ENCODE assay signal across 17 cellular contexts in genomic region chr5:34924462-34924765, GRCh38. TPM values are rescaled to one million over a fixed set of nuclear protein-coding genes. Genes with fewer than 3 reads are reported as not detected.
DNase-seq lines count a peak whose midpoint lies in the region; ATAC-seq and TF ChIP-seq lines count a peak whose summit lies in the region.
"Had no signal": no experiment of that assay in that cellular context is flagged by ENCODE, and none has a peak within 500 bp of the region (broad histone marks: within the 10 kb centered on the region; RNA-seq: fewer than 3 reads in every experiment).

No MANE protein-coding gene starts in this region.

- H3K27me3 ChIP-seq in SK-N-SH (ENCODE audit: insufficient read depth) (no peaks in the 10 kb centered on the region), Caco-2 (replicated peaks; ENCODE audit: control insufficient read depth, insufficient read depth, low read length) (no peaks in the 10 kb centered on the region), mesenchymal stem cell (ENCODE audit: control insufficient read depth in 1 of 2, insufficient read depth in 1 of 2, low read length in 2 of 2) (no peaks in the 10 kb centered on the region), neural progenitor cell (no peaks in the 10 kb centered on the region)
- H3K27me3 ChIP-seq: heart left ventricle, right lobe of liver had no signal

- H3K4ac ChIP-seq in mesenchymal stem cell (ENCODE audit: low read depth in 1 of 2, low read length in 2 of 2), result no peak overlapping the region

- no peak overlapping the region for H2BK5ac ChIP-seq in mesenchymal stem cell (ENCODE audit: low read depth, low read length, poor library complexity, severe bottlenecking)

- no peaks in the 10 kb centered on the region for H3K9me3 Mint-ChIP-seq in Caco-2 (ENCODE audit: unreplicated experiment)
- H3K9me3 Mint-ChIP-seq in activated T-helper 1 cell treated with anti-CD3 and anti-CD28 coated beads, Interleukin-12 subunit alpha, Interleukin-12 subunit beta, Interleukin-2, Interleukin-4 antibody, amounts not matched to agents 30 ng/mL and 10 ng/mL and 1 ng/mL, durations not matched to agents 14 hours and 24 hours and 36 hours, result no peaks in the 10 kb centered on the region
- H3K9me3 Mint-ChIP-seq in neural progenitor cell, result no peaks in the 10 kb centered on the region

- no peak overlapping the region for H3K23ac ChIP-seq in mesenchymal stem cell (ENCODE audit: low read length in 2 of 2)

- H3K4me1 Mint-ChIP-seq in Caco-2 (ENCODE audit: low read depth, unreplicated experiment), result peaks cover 8% of the 10 kb centered on the region
- peaks cover 41% of the 10 kb centered on the region for H3K4me1 Mint-ChIP-seq in activated T-helper 1 cell treated with anti-CD3 and anti-CD28 coated beads, Interleukin-12 subunit alpha, Interleukin-12 subunit beta, Interleukin-2, Interleukin-4 antibody, amounts not matched to agents 30 ng/mL and 10 ng/mL and 1 ng/mL, durations not matched to agents 14 hours and 24 hours and 36 hours (ENCODE audit: low read depth)
- peaks cover 6% of the 10 kb centered on the region for H3K4me1 Mint-ChIP-seq in neural progenitor cell

- TF ChIP-seq RAD21 in SK-N-SH (IDR thresholded peaks at IDR 0.05; ENCODE audit: low read length), result no peak

- peaks cover 67 to 72% of the 10 kb centered on the region in 2 experiments for H3K36me3 ChIP-seq in SK-N-SH (replicated peaks in 1 of 2; ENCODE audit: control insufficient read depth in 1 of 2, insufficient read depth in 2 of 2, low read length in 1 of 2)
- H3K36me3 ChIP-seq in Caco-2 (ENCODE audit: control insufficient read depth, insufficient read depth, low read length), result no peaks in the 10 kb centered on the region
- H3K36me3 ChIP-seq in mesenchymal stem cell (ENCODE audit: control insufficient read depth in 1 of 2, insufficient read depth in 2 of 2, low read depth in 1 of 2, low read length in 2 of 2), result peaks cover 11 to 79% of the 10 kb centered on the region in 2 experiments
- peaks cover 44% of the 10 kb centered on the region for H3K36me3 ChIP-seq in neural progenitor cell

- H2AK5ac ChIP-seq in mesenchymal stem cell (ENCODE audit: low read length, severe bottlenecking), result no peak overlapping the region

- H4K20me1 ChIP-seq in SK-N-SH (ENCODE audit: insufficient read depth) (no peaks in the 10 kb centered on the region), neural progenitor cell (ENCODE audit: low read depth) (peaks cover 5% of the 10 kb centered on the region)

- H3K4me3 Mint-ChIP-seq in Caco-2 (ENCODE audit: unreplicated experiment) (no peak overlapping the region), neural progenitor cell (no peak overlapping the region)
- H3K4me3 Mint-ChIP-seq in activated T-helper 1 cell treated with anti-CD3 and anti-CD28 coated beads, Interleukin-12 subunit alpha, Interleukin-12 subunit beta, Interleukin-2, Interleukin-4 antibody, amounts not matched to agents 30 ng/mL and 10 ng/mL and 1 ng/mL, durations not matched to agents 14 hours and 24 hours and 36 hours, result peak overlapping the region; percentile 30
- H3K4me3 Mint-ChIP-seq: T-helper 17 cell had no signal

- POLR2A ChIA-PET in SK-N-SH (lab: Yijun Ruan, JAX), result interaction anchor here (2.1 kb wide), 1 partner anchor 9 kb away, joined by 8 read pairs; the partner anchor contains the start of genes BRIX1 and RAD1
- POLR2A ChIA-PET in Caco-2 (lab: Charles Lee), result no interaction called here

- peak overlapping the region; percentile 36 for H3K27ac Mint-ChIP-seq in Caco-2 (ENCODE audit: unreplicated experiment)
- H3K27ac Mint-ChIP-seq in activated T-helper 1 cell treated with anti-CD3 and anti-CD28 coated beads, Interleukin-12 subunit alpha, Interleukin-12 subunit beta, Interleukin-2, Interleukin-4 antibody, amounts not matched to agents 30 ng/mL and 10 ng/mL and 1 ng/mL, durations not matched to agents 14 hours and 24 hours and 36 hours, result no peak overlapping the region
- no peak overlapping the region for H3K27ac Mint-ChIP-seq in neural progenitor cell

- no peak overlapping the region for H4K8ac ChIP-seq in mesenchymal stem cell (ENCODE audit: low read length)

- H3K4me2 ChIP-seq in SK-N-SH (peak overlapping the region; percentile 13; the same call in 1 of the 2 replicates), mesenchymal stem cell (ENCODE audit: low read length, poor library complexity, severe bottlenecking) (no peak overlapping the region), neural progenitor cell (no peak overlapping the region)

- intact Hi-C loops in Caco-2 (cut with micrococcal nuclease; ENCODE audit: unreplicated experiment), result no loop called here
- intact Hi-C loops in activated T-helper 1 cell treated with anti-CD3 and anti-CD28 coated beads, Interleukin-12 subunit alpha, Interleukin-12 subunit beta, Interleukin-2, Interleukin-4 antibody, amounts not matched to agents 30 ng/mL and 10 ng/mL and 1 ng/mL, durations not matched to agents 14 hours and 24 hours and 36 hours (cut with micrococcal nuclease), result loop anchor here (1.0 to 10.0 kb wide), 4 partner anchors 9 to 980 kb away; partner anchors contain the start of genes BRIX1, IL7R and RAD1

- CTCF ChIA-PET in SK-N-SH (lab: Yijun Ruan, JAX), result no interaction called here
- CTCF ChIA-PET in Caco-2 (lab: Charles Lee), result no interaction called here

- H3K27ac ChIP-seq in SK-N-SH (ENCODE audit: low read depth in 2 of 2, low read length in 1 of 2) (peak overlapping the region; percentile 31 to 74; a peak in 2 of 4 replicates), mesenchymal stem cell (ENCODE audit: low read length, poor library complexity, severe bottlenecking) (no peak overlapping the region), neural progenitor cell (no peak overlapping the region)
- H3K27ac ChIP-seq: right lobe of liver had no signal

- H3K4me3 ChIP-seq in SK-N-SH (ENCODE audit: low read depth in 2 of 2, low read length in 1 of 2), result no peak overlapping the region
- H3K4me3 ChIP-seq in Caco-2 (ENCODE audit: low read depth, low read length), result no peak overlapping the region
- H3K4me3 ChIP-seq in mesenchymal stem cell (ENCODE audit: insufficient read depth in 1 of 2, low read depth in 1 of 2, low read length in 2 of 2), result no peak overlapping the region
- no peak overlapping the region for H3K4me3 ChIP-seq in neural progenitor cell
- H3K4me3 ChIP-seq: heart left ventricle, right lobe of liver had no signal

- no peaks in the 10 kb centered on the region for H3K9me2 ChIP-seq in SK-N-SH

- H3K9me3 ChIP-seq in SK-N-SH (no peaks in the 10 kb centered on the region), Caco-2 (no peaks in the 10 kb centered on the region), mesenchymal stem cell (ENCODE audit: control insufficient read depth, low read length) (no peaks in the 10 kb centered on the region), neural progenitor cell (ENCODE audit: low read depth) (no peaks in the 10 kb centered on the region)
- H3K9me3 ChIP-seq: heart left ventricle, right lobe of liver had no signal

- H4K91ac ChIP-seq in mesenchymal stem cell (ENCODE audit: low read length), result no peak overlapping the region

- H3K79me1 ChIP-seq in mesenchymal stem cell (replicated peaks; ENCODE audit: low read length, poor library complexity, severe bottlenecking), result peaks cover 2% of the 10 kb centered on the region

- no peak overlapping the region for H3K14ac ChIP-seq in mesenchymal stem cell (ENCODE audit: low read length in 2 of 2)

- H3F3A ChIP-seq in SK-N-SH (replicated peaks; ENCODE audit: insufficient read depth), result peaks cover 63% of the 10 kb centered on the region
- peaks cover 57% of the 10 kb centered on the region for H3F3A ChIP-seq in neural progenitor cell (ENCODE audit: low read depth)

- peaks cover 34% of the 10 kb centered on the region for H3K79me2 ChIP-seq in SK-N-SH (ENCODE audit: insufficient read depth)
- peaks cover 26% of the 10 kb centered on the region for H3K79me2 ChIP-seq in neural progenitor cell (ENCODE audit: low read depth)

- H3K27me3 Mint-ChIP-seq in Caco-2 (ENCODE audit: insufficient read depth, unreplicated experiment) (no peaks in the 10 kb centered on the region), neural progenitor cell (ENCODE audit: insufficient read depth, low read depth) (peaks cover 4% of the 10 kb centered on the region)
- no peaks in the 10 kb centered on the region for H3K27me3 Mint-ChIP-seq in activated T-helper 1 cell treated with anti-CD3 and anti-CD28 coated beads, Interleukin-12 subunit alpha, Interleukin-12 subunit beta, Interleukin-2, Interleukin-4 antibody, amounts not matched to agents 30 ng/mL and 10 ng/mL and 1 ng/mL, durations not matched to agents 14 hours and 24 hours and 36 hours (ENCODE audit: insufficient read depth)
- H3K27me3 Mint-ChIP-seq: T-helper 17 cell had no signal

- H2BK15ac ChIP-seq in mesenchymal stem cell (ENCODE audit: low read depth, poor library complexity, severe bottlenecking), result no peak overlapping the region

- BruUV-seq in Caco-2 (replicated peaks; lab: Mats Ljungman, UMichigan), result no TSS peak

- no peak overlapping the region for H3K18ac ChIP-seq in mesenchymal stem cell (ENCODE audit: low read depth in 1 of 2, low read length in 2 of 2)

- no peak for TF ChIP-seq EP300 in SK-N-SH (IDR thresholded peaks at IDR 0.05; ENCODE audit: borderline replicate concordance in 1 of 2, low read depth in 1 of 2, low read length in 1 of 2)

- H2BK12ac ChIP-seq in mesenchymal stem cell (ENCODE audit: low read length in 2 of 2), result no peak overlapping the region

- no peak for DNase-seq in SK-N-SH
- DNase-seq in Caco-2, result no peak
- no peak for DNase-seq in activated T-helper 1 cell treated with anti-CD3 and anti-CD28 coated beads, Interleukin-12 subunit alpha, Interleukin-12 subunit beta, Interleukin-2, Interleukin-4 antibody, amounts not matched to agents 30 ng/mL and 10 ng/mL and 1 ng/mL, durations not matched to agents 14 hours and 24 hours and 36 hours (ENCODE audit: low spot score)
- no peak for DNase-seq in mesenchymal stem cell
- no peak for DNase-seq in NCI-H2196 treated with DMSO at 0.1 percent for 48 hours (lab: John Stamatoyannopoulos, UW; ENCODE audit: unreplicated experiment)
- DNase-seq in neural progenitor cell (ENCODE audit: low spot score), result no peak
- DNase-seq: activated CD8-positive, alpha-beta memory T cell treated with anti-CD3 and anti-CD28 coated beads for 24 hours; heart left ventricle; left ventricle myocardium superior; NCI-H1105; NCI-H2107; NCI-H524; right lobe of liver; T-helper 17 cell had no signal

- H3K36me3 Mint-ChIP-seq in Caco-2 (ENCODE audit: insufficient read depth, unreplicated experiment) (peaks cover 91% of the 10 kb centered on the region), neural progenitor cell (peaks cover 19% of the 10 kb centered on the region)
- H3K36me3 Mint-ChIP-seq in activated T-helper 1 cell treated with anti-CD3 and anti-CD28 coated beads, Interleukin-12 subunit alpha, Interleukin-12 subunit beta, Interleukin-2, Interleukin-4 antibody, amounts not matched to agents 30 ng/mL and 10 ng/mL and 1 ng/mL, durations not matched to agents 14 hours and 24 hours and 36 hours (ENCODE audit: low read depth), result peaks cover 41% of the 10 kb centered on the region

- no peak overlapping the region for H2BK120ac ChIP-seq in mesenchymal stem cell (ENCODE audit: low read depth, low read length)

- no peak for TF ChIP-seq CTCF in SK-N-SH (IDR thresholded peaks at IDR 0.05)
- no peak for TF ChIP-seq CTCF in Caco-2 (IDR thresholded peaks at IDR 0.05; ENCODE audit: insufficient read depth in 1 of 2, low read depth in 1 of 2, low read length in 1 of 2, severe bottlenecking in 1 of 2, unreplicated experiment in 1 of 2)
- no peak for TF ChIP-seq CTCF in neural progenitor cell (IDR thresholded peaks at IDR 0.05)

- H2AFZ ChIP-seq in SK-N-SH (ENCODE audit: low read depth) (no peak overlapping the region), mesenchymal stem cell (ENCODE audit: low read depth, low read length) (no peak overlapping the region), neural progenitor cell (replicated peaks) (no peak overlapping the region)

- no peak overlapping the region for H3K9ac ChIP-seq in SK-N-SH
- H3K9ac ChIP-seq in mesenchymal stem cell (ENCODE audit: low read length), result peak overlapping the region; percentile 49
- no peak overlapping the region for H3K9ac ChIP-seq in neural progenitor cell

- ATAC-seq in SK-N-SH treated with all-trans-retinoic acid at 6 μM for 48 hours (no peak), GM19395 (IDR thresholded peaks at IDR 0.05; ENCODE audit: unreplicated experiment) (no peak)
- ATAC-seq: Right ventricle myocardium inferior had no signal

- H3K4me1 ChIP-seq in SK-N-SH (ENCODE audit: control insufficient read depth in 1 of 2, insufficient read depth in 2 of 2, low read depth in 1 of 2, low read length in 1 of 2), result peaks cover 0 to 13% of the 10 kb centered on the region in 2 experiments; a peak in 3 of 4 replicates
- H3K4me1 ChIP-seq in Caco-2, result peaks cover 19% of the 10 kb centered on the region; the same call in 1 of the 2 replicates
- H3K4me1 ChIP-seq in mesenchymal stem cell (ENCODE audit: control insufficient read depth, insufficient read depth, low read depth, low read length), result peaks cover 5% of the 10 kb centered on the region
- H3K4me1 ChIP-seq in neural progenitor cell, result peaks cover 4% of the 10 kb centered on the region

RNA-seq across cellular contexts. Expression of gene DNAJC21, which starts 4.9 kb away (rescaled TPM):
- polyA plus RNA-seq in SK-N-SH (2012; rRNA removed), result 8.8 and 9.7 TPM in 2 replicates
- 14.3 and 25.5 TPM in 2 replicates for polyA plus RNA-seq in SK-N-SH (2012; cell fraction: cytosol; rRNA removed)
- polyA plus RNA-seq in SK-N-SH (2012; cell fraction: nucleus; rRNA removed), result 3.8 and 7.4 TPM in 2 replicates
- total RNA-seq in Caco-2 (2022), result 62.3 and 66.0 TPM in 2 replicates
- 64.0 and 67.8 TPM in 2 replicates for total RNA-seq in activated T-helper 1 cell treated with anti-CD3 and anti-CD28 coated beads, Interleukin-12 subunit alpha, Interleukin-12 subunit beta, Interleukin-2, Interleukin-4 antibody, amounts not matched to agents 30 ng/mL and 10 ng/mL and 1 ng/mL, durations not matched to agents 14 hours and 24 hours and 36 hours
- polyA plus RNA-seq in mesenchymal stem cell (2013, experiment 1 of 2), result 44.8 TPM
- 43.8 TPM for polyA plus RNA-seq in mesenchymal stem cell (2013, experiment 2 of 2)
- 33.9 and 52.8 TPM in 2 replicates for total RNA-seq in neural progenitor cell (ENCODE audit: low replicate concordance)

RNA-seq across cellular contexts. Expression of gene BRIX1, which starts 8.9 kb away (rescaled TPM):
- polyA plus RNA-seq in SK-N-SH (2012; rRNA removed), result 18.4 and 22.9 TPM in 2 replicates
- 30.4 and 43.9 TPM in 2 replicates for polyA plus RNA-seq in SK-N-SH (2012; cell fraction: cytosol; rRNA removed)
- polyA plus RNA-seq in SK-N-SH (2012; cell fraction: nucleus; rRNA removed), result 4.8 and 13.1 TPM in 2 replicates
- total RNA-seq in Caco-2 (2022) (56.5 and 61.1 TPM in 2 replicates), neural progenitor cell (ENCODE audit: low replicate concordance) (53.3 and 61.2 TPM in 2 replicates)
- 110 TPM in 2 replicates for total RNA-seq in activated T-helper 1 cell treated with anti-CD3 and anti-CD28 coated beads, Interleukin-12 subunit alpha, Interleukin-12 subunit beta, Interleukin-2, Interleukin-4 antibody, amounts not matched to agents 30 ng/mL and 10 ng/mL and 1 ng/mL, durations not matched to agents 14 hours and 24 hours and 36 hours
- polyA plus RNA-seq in mesenchymal stem cell (2013, experiment 1 of 2), result 25.6 TPM
- polyA plus RNA-seq in mesenchymal stem cell (2013, experiment 2 of 2), result 24.6 TPM

RNA-seq across cellular contexts. Expression of gene RAD1, which starts 9.1 kb away (rescaled TPM):
- polyA plus RNA-seq in SK-N-SH (2012; rRNA removed), result 18.2 and 21.2 TPM in 2 replicates
- polyA plus RNA-seq in SK-N-SH (2012; cell fraction: cytosol; rRNA removed), result 17.7 and 22.3 TPM in 2 replicates
- polyA plus RNA-seq in SK-N-SH (2012; cell fraction: nucleus; rRNA removed), result 13.7 and 19.5 TPM in 2 replicates
- total RNA-seq in Caco-2 (2022) (29.1 and 34.4 TPM in 2 replicates), neural progenitor cell (ENCODE audit: low replicate concordance) (39.0 and 40.6 TPM in 2 replicates)
- 45.7 and 47.1 TPM in 2 replicates for total RNA-seq in activated T-helper 1 cell treated with anti-CD3 and anti-CD28 coated beads, Interleukin-12 subunit alpha, Interleukin-12 subunit beta, Interleukin-2, Interleukin-4 antibody, amounts not matched to agents 30 ng/mL and 10 ng/mL and 1 ng/mL, durations not matched to agents 14 hours and 24 hours and 36 hours
- polyA plus RNA-seq in mesenchymal stem cell (2013, experiment 1 of 2), result 26.1 TPM
- 28.5 TPM for polyA plus RNA-seq in mesenchymal stem cell (2013, experiment 2 of 2)

Comparison
In these comparisons a context has a peak if more than half of its experiments do, and no peak if none do; other contexts are left out.
1. H3K27ac ChIP-seq: peak in SK-N-SH (2 of 2); none in mesenchymal stem cell (single experiment) and neural progenitor cell (single experiment).